ENCODE assay signal across 10 cellular contexts in the genomic region with DNA sequence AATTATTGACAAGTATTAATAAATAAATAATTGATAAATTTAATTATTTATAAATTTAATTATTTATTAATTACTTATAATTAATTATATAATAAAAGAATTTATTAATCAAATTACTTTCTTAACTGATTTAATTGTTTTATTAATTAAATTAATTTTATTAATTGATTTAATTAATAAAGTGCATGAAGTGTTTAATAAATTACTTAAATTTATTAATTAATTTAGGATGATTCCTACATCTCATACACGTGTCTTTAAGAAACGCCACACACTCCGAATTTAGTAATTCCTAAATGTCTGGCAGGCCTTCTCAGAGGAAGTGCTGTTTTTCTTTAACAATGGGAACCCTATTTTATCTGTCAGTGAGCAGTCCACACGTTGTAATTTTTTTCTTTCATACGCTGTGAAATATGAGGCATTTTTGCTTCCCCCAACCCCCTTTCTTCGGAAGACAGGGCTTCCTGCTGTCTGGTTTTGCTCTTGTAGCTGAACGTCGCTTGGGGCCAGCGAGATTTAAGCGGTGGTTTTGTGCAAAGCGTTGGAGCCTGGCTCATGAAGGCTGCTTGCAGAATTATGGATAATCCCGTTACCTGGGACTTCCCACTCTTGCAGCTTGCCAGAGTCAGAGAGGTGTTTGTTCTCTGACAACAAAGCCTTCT. TPM values are rescaled to one million over a fixed set of nuclear protein-coding genes. Genes with fewer than 3 reads are reported as not detected.
DNase-seq lines count a peak whose midpoint lies in the region; ATAC-seq, FAIRE-seq and TF ChIP-seq lines count a peak whose summit lies in the region.
"Had no signal": no experiment of that assay in that cellular context is flagged by ENCODE, and none has a peak within 500 bp of the region (broad histone marks: within the 10 kb centered on the region; RNA-seq: fewer than 3 reads in every experiment).

No MANE protein-coding gene starts in this region.

- no peaks in the 10 kb centered on the region for H3K36me3 Mint-ChIP-seq in activated naive CD4-positive, alpha-beta T cell treated with anti-CD3 and anti-CD28 coated beads, Interleukin-2, amount 10 ng/mL, durations not matched to agents 7 days and 5 days
- H3K36me3 Mint-ChIP-seq in stimulated activated naive CD8-positive, alpha-beta T cell treated with anti-CD3 and anti-CD28 coated beads, Interleukin-15, Interleukin-2, amounts not matched to agents 100 ng/mL and 50 ng/mL, for 24 hours (ENCODE audit: low read depth): no peaks in the 10 kb centered on the region

- H3K4me3 ChIP-seq in RWPE2 (ENCODE audit: severe bottlenecking) (no peak overlapping the region), esophagus muscularis mucosa (no peak overlapping the region)

- CTCF ChIA-PET in activated naive CD4-positive, alpha-beta T cell treated with anti-CD3 and anti-CD28 coated beads, Interleukin-2, amount 10 ng/mL, durations not matched to agents 7 days and 5 days (lab: Charles Lee): no interaction called here

- H3K4me3 Mint-ChIP-seq in activated naive CD4-positive, alpha-beta T cell treated with anti-CD3 and anti-CD28 coated beads, Interleukin-2, amount 10 ng/mL, durations not matched to agents 7 days and 5 days: no peak overlapping the region
- H3K4me3 Mint-ChIP-seq in stimulated activated naive CD8-positive, alpha-beta T cell treated with anti-CD3 and anti-CD28 coated beads, Interleukin-15, Interleukin-2, amounts not matched to agents 100 ng/mL and 50 ng/mL, for 24 hours: peak overlapping the region; percentile 36

- intact Hi-C loops in esophagus muscularis mucosa (cut with DNase I): no loop called here

- peak overlapping the region; percentile 71 for H3K27ac Mint-ChIP-seq in activated naive CD4-positive, alpha-beta T cell treated with anti-CD3 and anti-CD28 coated beads, Interleukin-2, amount 10 ng/mL, durations not matched to agents 7 days and 5 days
- H3K27ac Mint-ChIP-seq in stimulated activated naive CD8-positive, alpha-beta T cell treated with anti-CD3 and anti-CD28 coated beads, Interleukin-15, Interleukin-2, amounts not matched to agents 100 ng/mL and 50 ng/mL, for 24 hours: no peak overlapping the region

- H3K36me3 ChIP-seq in RWPE2 (ENCODE audit: low read depth) (no peaks in the 10 kb centered on the region), esophagus muscularis mucosa (no peaks in the 10 kb centered on the region)

- H3K9me3 ChIP-seq in RWPE2 (ENCODE audit: severe bottlenecking): peaks cover 2% of the 10 kb centered on the region
- no peaks in the 10 kb centered on the region for H3K9me3 ChIP-seq in esophagus muscularis mucosa

- peaks cover 2% of the 10 kb centered on the region for H3K9me3 Mint-ChIP-seq in activated naive CD4-positive, alpha-beta T cell treated with anti-CD3 and anti-CD28 coated beads, Interleukin-2, amount 10 ng/mL, durations not matched to agents 7 days and 5 days
- no peaks in the 10 kb centered on the region for H3K9me3 Mint-ChIP-seq in stimulated activated naive CD8-positive, alpha-beta T cell treated with anti-CD3 and anti-CD28 coated beads, Interleukin-15, Interleukin-2, amounts not matched to agents 100 ng/mL and 50 ng/mL, for 24 hours

- TF ChIP-seq EP300 in esophagus muscularis mucosa (IDR thresholded peaks at IDR 0.05): no peak

- peak; percentile 49 for DNase-seq in activated naive CD4-positive, alpha-beta T cell treated with anti-CD3 and anti-CD28 coated beads, Interleukin-2, amount 10 ng/mL, durations not matched to agents 7 days and 5 days
- no peak for DNase-seq in activated naive CD4-positive, alpha-beta T cell (lab: John Stamatoyannopoulos, UW)
- no peak for DNase-seq in RWPE2 (ENCODE audit: low spot score)
- peak; percentile 86 for DNase-seq in esophagus muscularis mucosa (ENCODE audit: extremely low spot score)
- DNase-seq in D721Med (ENCODE audit: insufficient read length, low spot score): no peak
- DNase-seq: activated CD8-positive, alpha-beta memory T cell treated with anti-CD3 and anti-CD28 coated beads for 24 hours; cortex of kidney had no signal

- TF ChIP-seq CTCF in RWPE2 (IDR thresholded peaks at IDR 0.05; ENCODE audit: poor library complexity, severe bottlenecking): no peak
- no peak for TF ChIP-seq CTCF in esophagus muscularis mucosa (IDR thresholded peaks at IDR 0.05)
- no peak for TF ChIP-seq CTCF in D721Med (IDR thresholded peaks at IDR 0.05; ENCODE audit: insufficient read depth, missing control alignments)

- FAIRE-seq in D721Med (lab: Jason Lieb, UNC): no peak

- no peaks in the 10 kb centered on the region for H3K27me3 ChIP-seq in RWPE2 (ENCODE audit: insufficient read depth, poor library complexity, severe bottlenecking)
- H3K27me3 ChIP-seq in esophagus muscularis mucosa: peaks cover 0 to 33% (median 10%) of the 10 kb centered on the region in 4 donors

- ATAC-seq in RWPE2 (ENCODE audit: low read depth) (0 out of 3 replicates have a peak, but pooled peaks have one; percentile 10), HG03095 (IDR thresholded peaks at IDR 0.05; ENCODE audit: unreplicated experiment) (no peak), HG03342 (IDR thresholded peaks at IDR 0.05; ENCODE audit: unreplicated experiment) (no peak)

- H3K4me1 Mint-ChIP-seq in activated naive CD4-positive, alpha-beta T cell treated with anti-CD3 and anti-CD28 coated beads, Interleukin-2, amount 10 ng/mL, durations not matched to agents 7 days and 5 days: peaks cover 12% of the 10 kb centered on the region
- peaks cover 8% of the 10 kb centered on the region for H3K4me1 Mint-ChIP-seq in stimulated activated naive CD8-positive, alpha-beta T cell treated with anti-CD3 and anti-CD28 coated beads, Interleukin-15, Interleukin-2, amounts not matched to agents 100 ng/mL and 50 ng/mL, for 24 hours (ENCODE audit: low read depth)

- no peaks in the 10 kb centered on the region for H3K4me1 ChIP-seq in RWPE2 (ENCODE audit: insufficient read depth, poor library complexity, severe bottlenecking)
- no peaks in the 10 kb centered on the region for H3K4me1 ChIP-seq in esophagus muscularis mucosa

- WGBS in esophagus muscularis mucosa: 14% methylated on average over 12 of the region's 12 CpGs

- no peak overlapping the region for H3K27ac ChIP-seq in RWPE2 (ENCODE audit: poor library complexity, severe bottlenecking)
- no peak overlapping the region for H3K27ac ChIP-seq in esophagus muscularis mucosa (replicated peaks in 1 of 4)

- peaks cover 24% of the 10 kb centered on the region for H3K27me3 Mint-ChIP-seq in activated naive CD4-positive, alpha-beta T cell treated with anti-CD3 and anti-CD28 coated beads, Interleukin-2, amount 10 ng/mL, durations not matched to agents 7 days and 5 days
- peaks cover 12% of the 10 kb centered on the region for H3K27me3 Mint-ChIP-seq in stimulated activated naive CD8-positive, alpha-beta T cell treated with anti-CD3 and anti-CD28 coated beads, Interleukin-15, Interleukin-2, amounts not matched to agents 100 ng/mL and 50 ng/mL, for 24 hours

- no peak for TF ChIP-seq POLR2A in esophagus muscularis mucosa (IDR thresholded peaks at IDR 0.05; ENCODE audit: low read depth)

RNA-seq across cellular contexts. Expression of a gene that starts 46.8 kb away (rescaled TPM):
- total RNA-seq in esophagus muscularis mucosa: 1 to 10 TPM in 2 of 4 donors, under 1 TPM in 1, not detected in 1; 0.63 to 2.1 (median 1.3) TPM

Comparison
In these comparisons a context has a peak if more than half of its experiments do, and no peak if none do; other contexts are left out.
1. DNase-seq: peak in activated naive CD4-positive, alpha-beta T cell treated with anti-CD3 and anti-CD28 coated beads, Interleukin-2, amount 10 ng/mL, durations not matched to agents 7 days and 5 days (single experiment) and esophagus muscularis mucosa (single experiment); none in activated naive CD4-positive, alpha-beta T cell (0 of 4), RWPE2 (single experiment) and D721Med (single experiment).